2 cellular contexts compared by ENCODE assay signal in the genomic region with DNA sequence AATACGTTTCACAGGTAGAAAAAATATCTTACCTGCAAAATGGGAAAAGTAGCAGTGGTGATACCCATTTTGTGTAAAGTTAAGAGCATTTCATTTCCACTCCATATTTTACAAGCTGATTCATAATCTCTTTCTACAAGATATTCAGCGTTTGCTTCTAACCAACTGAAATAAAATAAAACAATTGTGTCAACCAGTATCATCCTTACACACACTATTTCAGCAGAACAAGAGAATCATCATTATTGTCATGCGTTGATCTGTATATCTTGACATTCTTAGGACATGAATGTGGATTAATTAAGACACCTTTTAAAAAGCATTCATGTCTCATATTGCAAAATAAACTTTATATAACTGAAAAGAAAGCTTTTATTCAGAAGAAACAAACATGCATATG.
TF ChIP-seq lines count a peak whose summit lies in the region.

No MANE protein-coding gene starts in this region.

TF ChIP-seq in A549, 52 proteins besides CTCF, POLR2A, EP300 and RAD21 (continued from another document):
- TF ChIP-seq E2F6 (IDR thresholded peaks at IDR 0.05; ENCODE audit: borderline replicate concordance, low read depth) (no peak), POLR2AphosphoS2 (conservative IDR thresholded peaks at IDR 0.05; ENCODE audit: low read length) (no peak), CEBPB (IDR thresholded peaks at IDR 0.05) (no peak), FOXS1 (CRISPR knock-in tag; IDR thresholded peaks at IDR 0.05) (no peak), MYC (IDR thresholded peaks at IDR 0.05; ENCODE audit: borderline replicate concordance, low read length) (no peak), HOXA7 (CRISPR knock-in tag; IDR thresholded peaks at IDR 0.05) (no peak), NPAS2 (CRISPR knock-in tag; IDR thresholded peaks at IDR 0.05; ENCODE audit: borderline replicate concordance) (no peak), PBX3 (IDR thresholded peaks at IDR 0.05) (no peak), REST (IDR thresholded peaks at IDR 0.05) (no peak), SMC3 (IDR thresholded peaks at IDR 0.05) (no peak), CHD2 (IDR thresholded peaks at IDR 0.05; ENCODE audit: low read length, partially characterized antibody) (no peak)
- TF ChIP-seq, protein P1, sequence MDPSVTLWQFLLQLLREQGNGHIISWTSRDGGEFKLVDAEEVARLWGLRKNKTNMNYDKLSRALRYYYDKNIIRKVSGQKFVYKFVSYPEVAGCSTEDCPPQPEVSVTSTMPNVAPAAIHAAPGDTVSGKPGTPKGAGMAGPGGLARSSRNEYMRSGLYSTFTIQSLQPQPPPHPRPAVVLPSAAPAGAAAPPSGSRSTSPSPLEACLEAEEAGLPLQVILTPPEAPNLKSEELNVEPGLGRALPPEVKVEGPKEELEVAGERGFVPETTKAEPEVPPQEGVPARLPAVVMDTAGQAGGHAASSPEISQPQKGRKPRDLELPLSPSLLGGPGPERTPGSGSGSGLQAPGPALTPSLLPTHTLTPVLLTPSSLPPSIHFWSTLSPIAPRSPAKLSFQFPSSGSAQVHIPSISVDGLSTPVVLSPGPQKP (IDR thresholded peaks at IDR 0.05; ENCODE audit: low read depth, low read length), result no peak
- TF ChIP-seq, protein P2, sequence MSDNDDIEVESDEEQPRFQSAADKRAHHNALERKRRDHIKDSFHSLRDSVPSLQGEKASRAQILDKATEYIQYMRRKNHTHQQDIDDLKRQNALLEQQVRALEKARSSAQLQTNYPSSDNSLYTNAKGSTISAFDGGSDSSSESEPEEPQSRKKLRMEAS (IDR thresholded peaks at IDR 0.05), result no peak

TF ChIP-seq in K562, 482 proteins besides CTCF, POLR2A, EP300 and RAD21 (continued from another document):
- TF ChIP-seq, protein P3, sequence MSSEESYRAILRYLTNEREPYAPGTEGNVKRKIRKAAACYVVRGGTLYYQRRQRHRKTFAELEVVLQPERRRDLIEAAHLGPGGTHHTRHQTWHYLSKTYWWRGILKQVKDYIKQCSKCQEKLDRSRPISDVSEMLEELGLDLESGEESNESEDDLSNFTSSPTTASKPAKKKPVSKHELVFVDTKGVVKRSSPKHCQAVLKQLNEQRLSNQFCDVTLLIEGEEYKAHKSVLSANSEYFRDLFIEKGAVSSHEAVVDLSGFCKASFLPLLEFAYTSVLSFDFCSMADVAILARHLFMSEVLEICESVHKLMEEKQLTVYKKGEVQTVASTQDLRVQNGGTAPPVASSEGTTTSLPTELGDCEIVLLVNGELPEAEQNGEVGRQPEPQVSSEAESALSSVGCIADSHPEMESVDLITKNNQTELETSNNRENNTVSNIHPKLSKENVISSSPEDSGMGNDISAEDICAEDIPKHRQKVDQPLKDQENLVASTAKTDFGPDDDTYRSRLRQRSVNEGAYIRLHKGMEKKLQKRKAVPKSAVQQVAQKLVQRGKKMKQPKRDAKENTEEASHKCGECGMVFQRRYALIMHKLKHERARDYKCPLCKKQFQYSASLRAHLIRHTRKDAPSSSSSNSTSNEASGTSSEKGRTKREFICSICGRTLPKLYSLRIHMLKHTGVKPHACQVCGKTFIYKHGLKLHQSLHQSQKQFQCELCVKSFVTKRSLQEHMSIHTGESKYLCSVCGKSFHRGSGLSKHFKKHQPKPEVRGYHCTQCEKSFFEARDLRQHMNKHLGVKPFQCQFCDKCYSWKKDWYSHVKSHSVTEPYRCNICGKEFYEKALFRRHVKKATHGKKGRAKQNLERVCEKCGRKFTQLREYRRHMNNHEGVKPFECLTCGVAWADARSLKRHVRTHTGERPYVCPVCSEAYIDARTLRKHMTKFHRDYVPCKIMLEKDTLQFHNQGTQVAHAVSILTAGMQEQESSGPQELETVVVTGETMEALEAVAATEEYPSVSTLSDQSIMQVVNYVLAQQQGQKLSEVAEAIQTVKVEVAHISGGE (CRISPR knock-in tag; IDR thresholded peaks at IDR 0.05), result peak in 1 of 3 experiments; percentile 95; a peak in 2 of 6 replicates
- TF ChIP-seq SMC3 (conservative IDR thresholded peaks at IDR 0.05; ENCODE audit: insufficient read depth, low read depth, low read length) (no peak), SETDB1 (IDR thresholded peaks at IDR 0.05; ENCODE audit: low read length) (no peak)
